1 cellular context compared by ENCODE assay signal in genomic region chr9:127698985-127699670, GRCh38.
TF ChIP-seq lines count a peak whose summit lies in the region.

No MANE protein-coding gene starts in this region.

TF ChIP-seq in K562, 482 proteins besides CTCF, POLR2A, EP300 and RAD21 (continued from another document and continues in another):
- peak; percentile 86; the same call in 1 of the 2 replicates for TF ChIP-seq CUX1 (CRISPR knock-in tag; IDR thresholded peaks at IDR 0.05)
- TF ChIP-seq E2F8 (IDR thresholded peaks at IDR 0.05; ENCODE audit: low read depth, partially characterized antibody) = no peak
- no peak for TF ChIP-seq FOXM1 (IDR thresholded peaks at IDR 0.05; ENCODE audit: low read depth)
- TF ChIP-seq FOXM1 (CRISPR knock-in tag; IDR thresholded peaks at IDR 0.05; ENCODE audit: low read depth) = no peak; the same call in 1 of the 2 replicates
- peak; percentile 85; the same call in 1 of the 2 replicates for TF ChIP-seq NFRKB (IDR thresholded peaks at IDR 0.05; ENCODE audit: low read depth)
- TF ChIP-seq CTBP1 (IDR thresholded peaks at IDR 0.05; ENCODE audit: borderline replicate concordance) = peak; percentile 45; the same call in 1 of the 2 replicates
- no peak for TF ChIP-seq ARID2 (IDR thresholded peaks at IDR 0.05)
- TF ChIP-seq CHD1 (IDR thresholded peaks at IDR 0.05; ENCODE audit: low read length) = no peak
- TF ChIP-seq ILF3 (IDR thresholded peaks at IDR 0.05; ENCODE audit: borderline replicate concordance) = no peak
- TF ChIP-seq FOS (IDR thresholded peaks at IDR 0.05; ENCODE audit: extremely low read depth, insufficient read length) = peak; percentile 85
- TF ChIP-seq SAFB (IDR thresholded peaks at IDR 0.05; ENCODE audit: borderline replicate concordance, low read depth, low read length) = peak; percentile 80; the same call in 1 of the 2 replicates
- no peak for TF ChIP-seq EWSR1 (IDR thresholded peaks at IDR 0.05; ENCODE audit: borderline replicate concordance, low read depth, partially characterized antibody)
- TF ChIP-seq PTTG1 (tag; IDR thresholded peaks at IDR 0.05; ENCODE audit: low read depth) = no peak
- 0 out of 2 replicates have a peak, but pooled peaks have one; percentile 39 for TF ChIP-seq ZNF764 (CRISPR knock-in tag; IDR thresholded peaks at IDR 0.05; ENCODE audit: low read depth)
- TF ChIP-seq MXD1 (CRISPR knock-in tag; IDR thresholded peaks at IDR 0.05; ENCODE audit: borderline replicate concordance, poor library complexity, severe bottlenecking) = no peak
- TF ChIP-seq SIRT6 (IDR thresholded peaks at IDR 0.05; ENCODE audit: low read depth, low read length) = no peak
- no peak for TF ChIP-seq ATF1 (CRISPR knock-in tag; IDR thresholded peaks at IDR 0.05)
- peak; percentile 90 for TF ChIP-seq ATF1 (tag; IDR thresholded peaks at IDR 0.05)
- TF ChIP-seq DPF2 (IDR thresholded peaks at IDR 0.05) = peak; percentile 52; the same call in 1 of the 2 replicates
- TF ChIP-seq TGIF2 (CRISPR knock-in tag; IDR thresholded peaks at IDR 0.05) = 0 out of 2 replicates have a peak, but pooled peaks have one; percentile 43
- no peak for TF ChIP-seq BRCA1 (IDR thresholded peaks at IDR 0.05)
- no peak for TF ChIP-seq BRCA1 (CRISPR knock-in tag; IDR thresholded peaks at IDR 0.05)
- TF ChIP-seq GABPB1 (CRISPR knock-in tag; IDR thresholded peaks at IDR 0.05) = peak; percentile 85
- no peak for TF ChIP-seq PATZ1 (CRISPR knock-in tag; IDR thresholded peaks at IDR 0.05; ENCODE audit: borderline replicate concordance)
- no peak for TF ChIP-seq ZNF445 (CRISPR knock-in tag; IDR thresholded peaks at IDR 0.05; ENCODE audit: low read depth)
- no peak for TF ChIP-seq PTBP1 (IDR thresholded peaks at IDR 0.05; ENCODE audit: low read depth, low read length)
- no peak for TF ChIP-seq SLC30A9 (CRISPR knock-in tag; IDR thresholded peaks at IDR 0.05)
- TF ChIP-seq ZFX (CRISPR knock-in tag; IDR thresholded peaks at IDR 0.05) = peak; percentile 99
- TF ChIP-seq ZNF277 (CRISPR knock-in tag; IDR thresholded peaks at IDR 0.05; ENCODE audit: borderline replicate concordance) = no peak
- TF ChIP-seq GABPB2 (CRISPR knock-in tag; conservative IDR thresholded peaks at IDR 0.05) = no peak
- no peak for TF ChIP-seq KAT8 (IDR thresholded peaks at IDR 0.05; ENCODE audit: low read depth)
- TF ChIP-seq CREB3 (tag; conservative IDR thresholded peaks at IDR 0.05; ENCODE audit: low read depth) = peak; percentile 94
- no peak for TF ChIP-seq TCF3 (CRISPR knock-in tag; IDR thresholded peaks at IDR 0.05)
- no peak for TF ChIP-seq HMGXB4 (CRISPR knock-in tag; IDR thresholded peaks at IDR 0.05)
- TF ChIP-seq NCOR1 (IDR thresholded peaks at IDR 0.05) = no peak; the same call in 1 of the 2 replicates
- no peak; the same call in 1 of the 2 replicates for TF ChIP-seq ZNF740 (CRISPR knock-in tag; IDR thresholded peaks at IDR 0.05)
- TF ChIP-seq ZNF740 (tag; IDR thresholded peaks at IDR 0.05) = 0 out of 4 replicates have a peak, but pooled peaks of 1 of the 2 experiments have one; percentile 53
- peak; percentile 72; the same call in 1 of the 2 replicates for TF ChIP-seq ZNF41 (CRISPR knock-in tag; conservative IDR thresholded peaks at IDR 0.05)
- TF ChIP-seq SFPQ (IDR thresholded peaks at IDR 0.05; ENCODE audit: low read depth, low read length) = no peak
- no peak for TF ChIP-seq PHTF2 (CRISPR knock-in tag; IDR thresholded peaks at IDR 0.05)
- TF ChIP-seq KLF10 (CRISPR knock-in tag; IDR thresholded peaks at IDR 0.05) = no peak
- no peak for TF ChIP-seq SRSF9 (IDR thresholded peaks at IDR 0.05; ENCODE audit: borderline replicate concordance, low read depth, low read length)
- TF ChIP-seq FOXJ3 (CRISPR knock-in tag; IDR thresholded peaks at IDR 0.05) = no peak
- no peak for TF ChIP-seq ELK3 (CRISPR knock-in tag; IDR thresholded peaks at IDR 0.05)
